1 cellular context compared by ENCODE assay signal in genomic region chr11:279040-279965, GRCh38.
A peak's percentile ranks its signal among the peaks of the same experiment; 100 is the strongest.
TF ChIP-seq lines count a peak whose summit lies in the region.

No MANE protein-coding gene starts in this region.

TF ChIP-seq in K562, 482 proteins besides CTCF, POLR2A, EP300 and RAD21:
- TF ChIP-seq TAL1 (IDR thresholded peaks at IDR 0.05), result no peak
- TF ChIP-seq HNRNPLL (IDR thresholded peaks at IDR 0.05; ENCODE audit: low read depth, low read length, poor library complexity, severe bottlenecking), result no peak
- no peak for TF ChIP-seq ZNF175 (CRISPR knock-in tag; IDR thresholded peaks at IDR 0.05; ENCODE audit: low read depth)
- TF ChIP-seq, protein P1, sequence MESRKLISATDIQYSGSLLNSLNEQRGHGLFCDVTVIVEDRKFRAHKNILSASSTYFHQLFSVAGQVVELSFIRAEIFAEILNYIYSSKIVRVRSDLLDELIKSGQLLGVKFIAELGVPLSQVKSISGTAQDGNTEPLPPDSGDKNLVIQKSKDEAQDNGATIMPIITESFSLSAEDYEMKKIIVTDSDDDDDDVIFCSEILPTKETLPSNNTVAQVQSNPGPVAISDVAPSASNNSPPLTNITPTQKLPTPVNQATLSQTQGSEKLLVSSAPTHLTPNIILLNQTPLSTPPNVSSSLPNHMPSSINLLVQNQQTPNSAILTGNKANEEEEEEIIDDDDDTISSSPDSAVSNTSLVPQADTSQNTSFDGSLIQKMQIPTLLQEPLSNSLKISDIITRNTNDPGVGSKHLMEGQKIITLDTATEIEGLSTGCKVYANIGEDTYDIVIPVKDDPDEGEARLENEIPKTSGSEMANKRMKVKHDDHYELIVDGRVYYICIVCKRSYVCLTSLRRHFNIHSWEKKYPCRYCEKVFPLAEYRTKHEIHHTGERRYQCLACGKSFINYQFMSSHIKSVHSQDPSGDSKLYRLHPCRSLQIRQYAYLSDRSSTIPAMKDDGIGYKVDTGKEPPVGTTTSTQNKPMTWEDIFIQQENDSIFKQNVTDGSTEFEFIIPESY (CRISPR knock-in tag; IDR thresholded peaks at IDR 0.05), result peak; percentile 96
- TF ChIP-seq NFYB (IDR thresholded peaks at IDR 0.05; ENCODE audit: extremely low read depth, insufficient read length), result no peak
- TF ChIP-seq WHSC1 (IDR thresholded peaks at IDR 0.05; ENCODE audit: low read length), result no peak
- no peak for TF ChIP-seq ZBTB7A (IDR thresholded peaks at IDR 0.05; ENCODE audit: borderline replicate concordance, control insufficient read depth, low read depth, low read length)
- TF ChIP-seq ZNF354B (CRISPR knock-in tag; IDR thresholded peaks at IDR 0.05), result no peak
